Comparison of ENCODE assay signal across 13 cellular contexts in the genomic region with DNA sequence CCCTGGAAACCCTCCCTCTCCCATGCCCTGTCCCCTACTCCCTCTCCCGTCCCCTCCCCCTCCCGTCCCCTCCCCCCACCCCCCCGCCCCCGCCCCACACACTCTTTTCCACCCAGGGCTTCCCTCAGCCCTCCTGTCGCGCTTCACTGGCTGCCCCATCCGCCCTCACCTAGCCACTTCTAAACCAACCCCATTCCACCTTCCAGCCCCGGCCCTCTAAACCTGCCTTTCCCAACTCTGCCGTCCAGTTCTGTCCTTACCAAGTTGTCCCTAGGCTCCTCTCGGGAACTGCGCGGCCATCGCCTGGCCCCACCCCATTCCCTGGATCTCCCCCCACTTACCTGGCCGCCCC. TPM values are rescaled to one million over a fixed set of nuclear protein-coding genes. Genes with fewer than 3 reads are reported as not detected.
DNase-seq lines count a peak whose midpoint lies in the region; ATAC-seq, FAIRE-seq and TF ChIP-seq lines count a peak whose summit lies in the region.
"Had no signal": no experiment of that assay in that cellular context is flagged by ENCODE, and none has a peak within 500 bp of the region (broad histone marks: within the 10 kb centered on the region; RNA-seq: fewer than 3 reads in every experiment).

No MANE protein-coding gene starts in this region.

- H3K23ac ChIP-seq in H9 (ENCODE audit: insufficient read length, low read depth, low read length) = no peak overlapping the region

- H3K4ac ChIP-seq in H9 (ENCODE audit: low read depth, low read length) = no peak overlapping the region

- no peaks in the 10 kb centered on the region for H3K9me3 ChIP-seq in H9 (ENCODE audit: control insufficient read depth, low read depth, low read length)
- no peaks in the 10 kb centered on the region for H3K9me3 ChIP-seq in Panc1 (ENCODE audit: control insufficient read depth, insufficient read depth, low read depth, low read length)
- no peaks in the 10 kb centered on the region for H3K9me3 ChIP-seq in kidney (ENCODE audit: control insufficient read depth in 1 of 2, low read length in 2 of 2)

- no peak overlapping the region for H2BK15ac ChIP-seq in H9 (ENCODE audit: low read depth, low read length)

- H4K91ac ChIP-seq in H9 (ENCODE audit: insufficient read length, low read depth, low read length) = no peak overlapping the region

- H3K27ac ChIP-seq in H9 (ENCODE audit: insufficient read length, low read depth, low read length) (no peak overlapping the region), Panc1 (ENCODE audit: low read length) (no peak overlapping the region), kidney (ENCODE audit: low read depth in 2 of 2, low read length in 2 of 2) (peak overlapping the region; percentile 91 to 93)

- H3K18ac ChIP-seq in H9 (ENCODE audit: insufficient read length, low read depth, low read length) = peak overlapping the region; percentile 88

- H3K4me1 Mint-ChIP-seq in H9 = peaks cover 18 to 28% of the 10 kb centered on the region in 2 experiments
- H3K4me1 Mint-ChIP-seq in stimulated activated naive B cell treated with anti-CD40 and anti-IgM and Interleukin-4, amounts not matched to agents 10 μg/mL and 1 μg/mL and 100 μg/mL, for 72 hours = peaks cover 34 to 44% of the 10 kb centered on the region in 2 donors

- no peak for DNase-seq in H9
- DNase-seq in Panc1 (ENCODE audit: low read depth, low spot score) = no peak
- no peak for DNase-seq in kidney
- no peak for DNase-seq in stimulated activated naive B cell treated with anti-CD40 and anti-IgM and Interleukin-4, amounts not matched to agents 10 μg/mL and 1 μg/mL and 100 μg/mL, for 72 hours
- DNase-seq in activated effector memory CD4-positive, alpha-beta T cell treated with anti-CD3 and anti-CD28 coated beads, Interleukin-2, amount 50 U/mL, for 16 hours = no peak
- DNase-seq in NCI-H1417 (lab: John Stamatoyannopoulos, UW) = no peak
- no peak for DNase-seq in HuH-7 (ENCODE audit: low spot score)
- DNase-seq in COLO829 (ENCODE audit: low spot score) = no peak
- DNase-seq: activated gamma-delta T cell; effector CD4-positive, alpha-beta T cell; NCI-H226 had no signal

- H3K79me1 ChIP-seq in H9 (ENCODE audit: insufficient read depth, low read depth, low read length, poor library complexity, severe bottlenecking) = no peaks in the 10 kb centered on the region

- H3K27me3 ChIP-seq in H9 (ENCODE audit: insufficient read depth, low read length) (no peaks in the 10 kb centered on the region), Panc1 (ENCODE audit: control insufficient read depth, insufficient read depth, low read length) (no peaks in the 10 kb centered on the region)

- H3K4me2 ChIP-seq in H9 (ENCODE audit: insufficient read depth, insufficient read length, low read length) = peak overlapping the region; percentile 83

- peaks cover 5% of the 10 kb centered on the region; the same call in 1 of the 2 replicates for H3K36me3 ChIP-seq in Panc1 (ENCODE audit: control insufficient read depth, insufficient read depth, low read length)
- no peaks in the 10 kb centered on the region for H3K36me3 ChIP-seq in kidney (ENCODE audit: control insufficient read depth in 1 of 2, insufficient read depth in 2 of 2, low read length in 2 of 2)

- FAIRE-seq in kidney (lab: Jason Lieb, UNC) = no peak
- FAIRE-seq: TTC549 had no signal

- no CpG with 5 or more reads among the region's 14 CpGs for WGBS in H9 (ENCODE audit: extremely low coverage, insufficient read length, low lambda C conversion rate)

- peak overlapping the region; percentile 90 for H3K14ac ChIP-seq in H9 (ENCODE audit: insufficient read depth, low read length)

- no peak overlapping the region for H2AFZ ChIP-seq in H9 (ENCODE audit: low read length)

- H3K9ac ChIP-seq in H9 (ENCODE audit: extremely low read depth, insufficient read length, low read length) (peak overlapping the region; percentile 68), kidney (ENCODE audit: low read length in 2 of 2) (peak overlapping the region in 1 of 2 donors; percentile 83)

- in situ Hi-C loops in Panc1 (cut with HindIII; ENCODE audit: low pct_unique_long_range_greater_than_20kb, low sequenced_read_pairs) = no loop called here

- POLR2A ChIA-PET in Panc1 (lab: Charles Lee) = no interaction called here

- no peak overlapping the region for H4K5ac ChIP-seq in H9 (ENCODE audit: insufficient read length, low read depth, low read length)

- H3K27ac Mint-ChIP-seq in H9 = peak overlapping the region; percentile 94 to 98 (median 98); a peak in 5 of 7 replicates
- H3K27ac Mint-ChIP-seq in stimulated activated naive B cell treated with anti-CD40 and anti-IgM and Interleukin-4, amounts not matched to agents 10 μg/mL and 1 μg/mL and 100 μg/mL, for 72 hours = no peak overlapping the region

- ATAC-seq in Panc1 = no peak
- no peak for ATAC-seq in stimulated activated naive B cell treated with anti-CD40 and anti-IgM and Interleukin-4, amounts not matched to agents 10 μg/mL and 1 μg/mL and 100 μg/mL, for 72 hours (replicated peaks)

- H3K9me3 Mint-ChIP-seq in H9 = no peaks in the 10 kb centered on the region; a peak in 1 of 5 replicates
- no peaks in the 10 kb centered on the region for H3K9me3 Mint-ChIP-seq in stimulated activated naive B cell treated with anti-CD40 and anti-IgM and Interleukin-4, amounts not matched to agents 10 μg/mL and 1 μg/mL and 100 μg/mL, for 72 hours

- no peak overlapping the region for H2BK5ac ChIP-seq in H9 (ENCODE audit: insufficient read length, low read length)

- H2BK12ac ChIP-seq in H9 (ENCODE audit: insufficient read length, low read depth, low read length) = no peak overlapping the region

- no peaks in the 10 kb centered on the region for H3K79me2 ChIP-seq in H9 (ENCODE audit: insufficient read depth, low read length)

- H3K56ac ChIP-seq in H9 (ENCODE audit: insufficient read length, low read depth, low read length) = no peak overlapping the region

- H4K8ac ChIP-seq in H9 (replicated peaks; ENCODE audit: insufficient read length, low read depth, low read length) = no peak overlapping the region

- CTCF ChIA-PET in Panc1 (lab: Charles Lee) = no interaction called here

- no peaks in the 10 kb centered on the region for H4K20me1 ChIP-seq in H9 (ENCODE audit: control insufficient read depth, insufficient read depth, insufficient read length)

- no peak overlapping the region for H3T11ph ChIP-seq in H9 (ENCODE audit: low read length)

- H3K27me3 Mint-ChIP-seq in H9 (ENCODE audit: low read depth) = peaks cover 15% of the 10 kb centered on the region
- peaks cover 23 to 32% of the 10 kb centered on the region in 2 donors for H3K27me3 Mint-ChIP-seq in stimulated activated naive B cell treated with anti-CD40 and anti-IgM and Interleukin-4, amounts not matched to agents 10 μg/mL and 1 μg/mL and 100 μg/mL, for 72 hours

- H3K4me1 ChIP-seq in H9 (ENCODE audit: insufficient read depth, low read length) = no peaks in the 10 kb centered on the region
- no peaks in the 10 kb centered on the region for H3K4me1 ChIP-seq in Panc1 (ENCODE audit: control insufficient read depth, insufficient read depth, low read length)
- peaks cover 6 to 20% of the 10 kb centered on the region in 2 donors for H3K4me1 ChIP-seq in kidney (ENCODE audit: control insufficient read depth in 1 of 2, insufficient read depth in 1 of 2, low read depth in 1 of 2, low read length in 2 of 2)

- H3K36me3 Mint-ChIP-seq in H9 (ENCODE audit: insufficient read depth in 1 of 3, low read depth in 3 of 3) = peaks cover 0 to 15% (median 5%) of the 10 kb centered on the region in 3 experiments; a peak in 4 of 7 replicates
- H3K36me3 Mint-ChIP-seq in stimulated activated naive B cell treated with anti-CD40 and anti-IgM and Interleukin-4, amounts not matched to agents 10 μg/mL and 1 μg/mL and 100 μg/mL, for 72 hours = no peaks in the 10 kb centered on the region

- no peak for TF ChIP-seq CTCF in H9 (conservative IDR thresholded peaks at IDR 0.05)
- no peak for TF ChIP-seq CTCF in Panc1 (IDR thresholded peaks at IDR 0.05)
- no peak for TF ChIP-seq CTCF in kidney (IDR thresholded peaks at IDR 0.05; ENCODE audit: borderline replicate concordance, extremely low read depth, insufficient read depth)

- intact Hi-C loops in Panc1 (cut with micrococcal nuclease; ENCODE audit: unreplicated experiment) = no loop called here
- intact Hi-C loops in kidney (cut with DNase I) = no loop called here

- H3K4me3 ChIP-seq in Panc1 (ENCODE audit: low read depth in 2 of 2, low read length in 2 of 2) (peak overlapping the region; percentile 66 to 81), kidney (ENCODE audit: low read length in 2 of 2) (peak overlapping the region; percentile 78 to 82)

- H2BK120ac ChIP-seq in H9 (ENCODE audit: low read depth, low read length, poor library complexity, severe bottlenecking) = no peak overlapping the region

- BruUV-seq in Panc1 (replicated peaks; lab: Mats Ljungman, UMichigan) = no TSS peak

- no peak overlapping the region for H2BK20ac ChIP-seq in H9 (ENCODE audit: low read depth, low read length, poor library complexity, severe bottlenecking)

- peaks cover 32% of the 10 kb centered on the region for H3K23me2 ChIP-seq in H9 (ENCODE audit: insufficient read length, low read depth, low read length, poor library complexity, severe bottlenecking)

- H3K4me3 Mint-ChIP-seq in H9 = peak overlapping the region; percentile 90 to 93
- peak overlapping the region; percentile 66 to 72 for H3K4me3 Mint-ChIP-seq in stimulated activated naive B cell treated with anti-CD40 and anti-IgM and Interleukin-4, amounts not matched to agents 10 μg/mL and 1 μg/mL and 100 μg/mL, for 72 hours

- no peak overlapping the region for H2AK5ac ChIP-seq in H9 (ENCODE audit: insufficient read length, low read length)

RNA-seq across cellular contexts. Expression of a gene that starts 1.0 kb away (rescaled TPM):
- total RNA-seq in H9 (2021) (58.5 and 65.9 TPM in 2 replicates), Panc1 (2021; ENCODE audit: unreplicated experiment) (22.6 TPM), kidney (126 TPM)
- polyA plus RNA-seq in Panc1 (2012; ENCODE audit: insufficient read length) = 25.9 TPM
- polyA plus RNA-seq in kidney (ENCODE audit: insufficient read depth, low read depth, low replicate concordance) = 56.9 TPM

RNA-seq across cellular contexts. Expression of a gene that starts 16.8 kb away (rescaled TPM):
- total RNA-seq in H9 (2021) (2.2 and 2.5 TPM in 2 replicates), Panc1 (2021; ENCODE audit: unreplicated experiment) (1.9 TPM), kidney (1.5 TPM)
- polyA plus RNA-seq in Panc1 (2012; ENCODE audit: insufficient read length) = 2.9 TPM
- 7.1 TPM for polyA plus RNA-seq in kidney (ENCODE audit: insufficient read depth, low read depth, low replicate concordance)
- total RNA-seq: HT-29 had no signal

RNA-seq across cellular contexts. Expression of a gene that starts 17.3 kb away (rescaled TPM):
- total RNA-seq in H9 (2021) (431 and 437 TPM in 2 replicates), Panc1 (2021; ENCODE audit: unreplicated experiment) (399 TPM), kidney (278 TPM)
- 413 TPM for polyA plus RNA-seq in Panc1 (2012; ENCODE audit: insufficient read length)
- polyA plus RNA-seq in kidney (ENCODE audit: insufficient read depth, low read depth, low replicate concordance) = 182 TPM

RNA-seq across cellular contexts. Expression of a gene that starts 34.0 kb away (rescaled TPM):
- total RNA-seq in H9 (2021) (8.9 and 9.3 TPM in 2 replicates), Panc1 (2021; ENCODE audit: unreplicated experiment) (16.4 TPM), kidney (23.6 TPM)
- 24.2 TPM for polyA plus RNA-seq in Panc1 (2012; ENCODE audit: insufficient read length)
- 20.4 TPM for polyA plus RNA-seq in kidney (ENCODE audit: insufficient read depth, low read depth, low replicate concordance)

RNA-seq across cellular contexts. Expression of a gene that starts 43.7 kb away (rescaled TPM):
- 3.8 and 5.2 TPM in 2 replicates for total RNA-seq in H9 (2021)
- total RNA-seq in Panc1 (2021; ENCODE audit: unreplicated experiment) = 3.1 TPM
- 3.5 TPM for polyA plus RNA-seq in Panc1 (2012; ENCODE audit: insufficient read length)
- 4.1 TPM for total RNA-seq in kidney
- polyA plus RNA-seq in kidney (ENCODE audit: insufficient read depth, low read depth, low replicate concordance) = 6.2 TPM

Comparison
In these comparisons a context has a peak if more than half of its experiments do, and no peak if none do; other contexts are left out.
1. H3K27ac ChIP-seq: peak in kidney (2 of 2); none in H9 (single experiment) and Panc1 (single experiment).